In the genomic region with DNA sequence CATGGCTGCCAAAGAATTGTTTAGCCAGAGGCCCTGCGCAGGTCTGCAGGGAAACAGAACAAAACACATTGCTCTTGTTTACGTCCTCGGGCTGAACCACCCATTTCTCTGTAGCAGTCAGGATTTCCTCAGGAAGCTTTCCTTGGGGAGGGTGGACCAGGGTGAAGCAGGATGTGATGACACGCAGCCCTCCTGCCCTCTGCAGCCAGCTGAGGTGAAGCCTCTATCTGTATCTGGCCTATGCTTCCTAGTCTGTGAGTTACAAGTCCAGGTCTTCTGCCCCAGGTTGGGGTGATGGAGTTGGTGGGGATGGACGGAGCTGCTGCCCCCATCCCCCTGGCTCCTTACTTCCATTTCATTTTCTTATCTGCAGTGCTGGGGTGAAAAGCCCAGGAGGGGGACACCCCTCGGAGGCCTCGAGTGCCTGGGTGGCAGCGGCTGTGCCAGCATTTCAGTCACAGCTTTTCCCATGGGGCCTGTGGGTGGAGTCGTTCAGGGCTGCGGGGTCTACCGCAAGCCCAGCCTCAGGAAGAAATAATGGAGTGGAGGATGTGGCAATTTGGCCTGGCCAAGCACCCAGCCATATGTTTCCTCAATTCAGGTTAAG, we compare ENCODE assay signal across 8 cellular contexts. TPM values are rescaled to one million over a fixed set of nuclear protein-coding genes. Genes with fewer than 3 reads are reported as not detected.
DNase-seq lines count a peak whose midpoint lies in the region; ATAC-seq and TF ChIP-seq lines count a peak whose summit lies in the region.

No MANE protein-coding gene starts in this region.

- peak overlapping the region; percentile 47 for H3K4ac ChIP-seq in IMR-90 (ENCODE audit: low read depth, low read length)

- no peak overlapping the region for H2BK20ac ChIP-seq in IMR-90 (ENCODE audit: low read depth, low read length)

- no peak for TF ChIP-seq POLR2A in IMR-90 (IDR thresholded peaks at IDR 0.05; ENCODE audit: low read depth, low read length)

- H3K27ac ChIP-seq in IMR-90 (ENCODE audit: insufficient read depth, low read length) (peak overlapping the region; percentile 12; the same call in 1 of the 2 replicates), endodermal cell (ENCODE audit: low read depth, low read length) (no peak overlapping the region)

- POLR2A ChIA-PET in IMR-90 (lab: Charles Lee; ENCODE audit: unreplicated experiment), result interaction anchor here (0.6 kb wide), 1 partner anchor 1493 kb away, joined by 3 read pairs; no protein-coding TSS in a partner anchor

- H2BK120ac ChIP-seq in IMR-90 (ENCODE audit: low read depth, low read length), result peak overlapping the region; percentile 38

- H4K20me1 ChIP-seq in IMR-90 (ENCODE audit: insufficient read depth, low read length), result no peaks in the 10 kb centered on the region

- ATAC-seq in IMR-90 (ENCODE audit: low read depth) (peak; percentile 85), memory B cell (ENCODE audit: low read depth) (no peak)

- no peak overlapping the region for H3K9ac ChIP-seq in IMR-90 (ENCODE audit: low read depth, low read length)
- no peak overlapping the region for H3K9ac ChIP-seq in endodermal cell (ENCODE audit: extremely low read depth, low read length, poor library complexity, severe bottlenecking)

- H3K27ac Mint-ChIP-seq in memory B cell, result no peak overlapping the region
- no peak overlapping the region for H3K27ac Mint-ChIP-seq in endodermal cell

- no peaks in the 10 kb centered on the region for H3K36me3 Mint-ChIP-seq in memory B cell
- H3K36me3 Mint-ChIP-seq in endodermal cell (ENCODE audit: low read depth), result no peaks in the 10 kb centered on the region

- H3K9me1 ChIP-seq in IMR-90 (ENCODE audit: insufficient read depth, low read length), result peaks cover 4% of the 10 kb centered on the region; the same call in 1 of the 2 replicates

- dilution Hi-C loops in IMR-90 (cut with HindIII; ENCODE audit: low sequenced_read_pairs, unreplicated experiment), result no loop called here

- CTCF ChIA-PET in IMR-90 (lab: Yijun Ruan, JAX), result no interaction called here

- H4K5ac ChIP-seq in IMR-90 (ENCODE audit: low read depth, low read length), result peak overlapping the region; percentile 33

- peak overlapping the region; percentile 44 to 83; a peak in 3 of 4 replicates for H4K8ac ChIP-seq in IMR-90 (ENCODE audit: low read depth in 2 of 2, low read length in 2 of 2)

- H3K9me3 Mint-ChIP-seq in memory B cell, result no peaks in the 10 kb centered on the region
- H3K9me3 Mint-ChIP-seq in endodermal cell, result no peaks in the 10 kb centered on the region

- H2BK5ac ChIP-seq in IMR-90 (ENCODE audit: low read depth, low read length, poor library complexity, severe bottlenecking), result peak overlapping the region; percentile 3

- peaks cover 20% of the 10 kb centered on the region for H3K27me3 Mint-ChIP-seq in memory B cell
- H3K27me3 Mint-ChIP-seq in endodermal cell (ENCODE audit: insufficient read depth), result no peaks in the 10 kb centered on the region

- H3K9me3 ChIP-seq in IMR-90 (ENCODE audit: control insufficient read depth, insufficient read depth, low read length), result no peaks in the 10 kb centered on the region
- no peaks in the 10 kb centered on the region for H3K9me3 ChIP-seq in endodermal cell (ENCODE audit: control insufficient read depth, low read length)

- TF ChIP-seq CTCF in IMR-90 (conservative IDR thresholded peaks at IDR 0.05; ENCODE audit: low read depth, low read length) (no peak), endodermal cell (conservative IDR thresholded peaks at IDR 0.05) (no peak)

- DNase-seq in Ammon's horn (ENCODE audit: low spot score) (peak; percentile 34), IMR-90 (peak; percentile 75), memory B cell (ENCODE audit: low spot score in 2 of 2) (no peak), occipital lobe (lab: John Stamatoyannopoulos, UW) (no peak), RKO (ENCODE audit: low spot score) (no peak), NCI-H446 (lab: John Stamatoyannopoulos, UW) (no peak), endodermal cell (no peak)
- peak; percentile 2 for DNase-seq in central memory CD4-positive, alpha-beta T cell

- H3K4me3 ChIP-seq in IMR-90 (ENCODE audit: insufficient read depth, low read depth, low read length) (no peak overlapping the region), endodermal cell (ENCODE audit: low read length) (no peak overlapping the region)

- H3K18ac ChIP-seq in IMR-90 (ENCODE audit: low read depth, low read length), result 0 out of 2 replicates have a peak overlapping the region, but pooled peaks have one; percentile 1

- peak overlapping the region; percentile 76 for H4K91ac ChIP-seq in IMR-90 (ENCODE audit: insufficient read depth, low read depth, low read length)

- H3K36me3 ChIP-seq in IMR-90 (ENCODE audit: control insufficient read depth, insufficient read depth, low read length) (no peaks in the 10 kb centered on the region), endodermal cell (ENCODE audit: control insufficient read depth, insufficient read depth, low read length) (no peaks in the 10 kb centered on the region)

- peak overlapping the region; percentile 80 for H2AFZ ChIP-seq in IMR-90 (replicated peaks; ENCODE audit: low read length, poor library complexity)

- TF ChIP-seq RAD21 in IMR-90 (IDR thresholded peaks at IDR 0.05; ENCODE audit: low read length), result no peak

- H3K4me2 ChIP-seq in IMR-90 (ENCODE audit: low read depth, low read length), result peak overlapping the region; percentile 18

- H3K14ac ChIP-seq in IMR-90 (replicated peaks; ENCODE audit: low read depth, low read length), result 0 out of 2 replicates have a peak overlapping the region, but pooled peaks have one; percentile 5

- peak overlapping the region; percentile 15 for H3K4me3 Mint-ChIP-seq in memory B cell
- no peak overlapping the region for H3K4me3 Mint-ChIP-seq in endodermal cell

- H2AK9ac ChIP-seq in IMR-90 (replicated peaks; ENCODE audit: low read depth, low read length, poor library complexity), result peak overlapping the region; percentile 60

- H2BK15ac ChIP-seq in IMR-90 (ENCODE audit: low read depth, low read length), result peak overlapping the region; percentile 63; the same call in 1 of the 3 replicates

- 33% methylated on average over 1 of the region's 11 CpGs; no CpG with 5 or more reads in 1 of the 2 experiments for WGBS in IMR-90 (ENCODE audit: extremely low coverage in 2 of 2, insufficient read length in 1 of 2), 2 experiments
- WGBS in endodermal cell (ENCODE audit: insufficient coverage in 1 of 2, insufficient read length in 1 of 2), 2 experiments, result 67 to 85% methylated on average over 6 to 11 of the region's 11 CpGs

- H3K4me1 ChIP-seq in IMR-90 (ENCODE audit: control insufficient read depth, insufficient read depth, low read length) (peaks cover 10% of the 10 kb centered on the region), endodermal cell (ENCODE audit: control insufficient read depth, insufficient read depth, low read length) (no peaks in the 10 kb centered on the region)

- peak overlapping the region; percentile 64; the same call in 1 of the 2 replicates for H2AK5ac ChIP-seq in IMR-90 (ENCODE audit: low read depth, low read length)

- BruUV-seq in IMR-90 (replicated peaks; lab: Mats Ljungman, UMichigan), result no TSS peak

- H3K4me1 Mint-ChIP-seq in memory B cell, result peaks cover 3% of the 10 kb centered on the region
- H3K4me1 Mint-ChIP-seq in endodermal cell, result peaks cover 16% of the 10 kb centered on the region

- peaks cover 15 to 76% of the 10 kb centered on the region in 2 experiments for H3K79me1 ChIP-seq in IMR-90 (ENCODE audit: low read depth in 1 of 2, low read length in 2 of 2)

- 0 out of 2 replicates have a peak overlapping the region, but pooled peaks have one; percentile 10 for H3K23ac ChIP-seq in IMR-90 (ENCODE audit: low read depth, low read length)

- intact Hi-C loops in IMR-90 (cut with micrococcal nuclease), result no loop called here

- no peaks in the 10 kb centered on the region for H3K27me3 ChIP-seq in IMR-90 (ENCODE audit: control insufficient read depth, insufficient read depth, low read length)
- H3K27me3 ChIP-seq in endodermal cell (ENCODE audit: control insufficient read depth, insufficient read depth, low read length, poor library complexity, severe bottlenecking), result no peaks in the 10 kb centered on the region

- H3K56ac ChIP-seq in IMR-90 (ENCODE audit: extremely low read depth, insufficient read depth, low read length), result no peak overlapping the region

- in situ Hi-C loops in IMR-90 (cut with MboI; ENCODE audit: low sequenced_read_pairs), result no loop called here

TF ChIP-seq in IMR-90, 13 proteins besides CTCF, POLR2A, EP300 and RAD21:
- no peak for TF ChIP-seq SMC3 (IDR thresholded peaks at IDR 0.05; ENCODE audit: low read depth, low read length)
- TF ChIP-seq FOS (IDR thresholded peaks at IDR 0.05; ENCODE audit: low read depth, low read length), result no peak
- TF ChIP-seq RCOR1 (IDR thresholded peaks at IDR 0.05; ENCODE audit: insufficient replicate concordance, low read length), result no peak
- TF ChIP-seq CHD1 (IDR thresholded peaks at IDR 0.05; ENCODE audit: low read depth, low read length), result no peak
- TF ChIP-seq RFX5 (IDR thresholded peaks at IDR 0.05; ENCODE audit: low read depth, low read length), result no peak
- no peak for TF ChIP-seq MAFK (IDR thresholded peaks at IDR 0.05; ENCODE audit: low read depth, low read length)
- 0 out of 2 replicates have a peak, but pooled peaks have one; percentile 1 for TF ChIP-seq CEBPB (IDR thresholded peaks at IDR 0.05; ENCODE audit: low read depth, low read length)

RNA-seq across cellular contexts. Expression of gene SASH1, which starts 24.9 kb away (rescaled TPM):
- total RNA-seq in IMR-90 (2012; rRNA removed) (16.5 and 20.3 TPM in 2 replicates), occipital lobe (25.4 TPM), endodermal cell (10 to 100 TPM in 1 of 2 donors, 1 to 10 TPM in 1; 4.6 to 12.4 TPM)
- 11.6 and 11.7 TPM in 2 replicates for polyA plus RNA-seq in IMR-90 (2012; rRNA removed)
- 6.7 and 8.2 TPM in 2 replicates for polyA plus RNA-seq in IMR-90 (2012; cell fraction: cytosol; rRNA removed)
- polyA plus RNA-seq in IMR-90 (2012; cell fraction: nucleus; rRNA removed; ENCODE audit: low replicate concordance), result 13.3 and 28.8 TPM in 2 replicates
- polyA plus RNA-seq in endodermal cell (2013, experiment 1 of 2), result 24.1 TPM
- polyA plus RNA-seq in endodermal cell (2013, experiment 2 of 2), result 24.4 TPM

Comparison
In these comparisons a context has a peak if more than half of its experiments do, and no peak if none do; other contexts are left out.
1. DNase-seq: peak in Ammon's horn (single experiment), IMR-90 (single experiment) and central memory CD4-positive, alpha-beta T cell (single experiment); none in memory B cell (0 of 2), occipital lobe (single experiment), RKO (single experiment), NCI-H446 (0 of 2) and endodermal cell (single experiment).